ENCODE assay signal across 16 cellular contexts in genomic region chr3:136280961-136281360, GRCh38. TPM values are rescaled to one million over a fixed set of nuclear protein-coding genes. Genes with fewer than 3 reads are reported as not detected.
DNase-seq lines count a peak whose midpoint lies in the region; ATAC-seq, FAIRE-seq and TF ChIP-seq lines count a peak whose summit lies in the region.
"Had no signal": no experiment of that assay in that cellular context is flagged by ENCODE, and none has a peak within 500 bp of the region (broad histone marks: within the 10 kb centered on the region; RNA-seq: fewer than 3 reads in every experiment).

No MANE protein-coding gene starts in this region.

- DNase-seq in K562 (ENCODE audit: extremely low read depth in 1 of 4, low spot score in 3 of 4), result no peak
- DNase-seq in left kidney (ENCODE audit: low read depth, low spot score), result peak; percentile 9
- no peak for DNase-seq in SW 1271 (lab: John Stamatoyannopoulos, UW)
- no peak for DNase-seq in activated naive CD4-positive, alpha-beta T cell treated with anti-CD3 and anti-CD28 coated beads, Interleukin-2, amount 50 U/mL, for 72 hours (ENCODE audit: low spot score in 2 of 2)
- DNase-seq in putamen (ENCODE audit: low spot score), result no peak
- DNase-seq: ACHN; AML-193; Calu3; CD8-positive, alpha-beta T cell; DMS79 treated with DMSO at 0.1 percent for 48 hours; EL; GM23248 had no signal

- H3K27me3 ChIP-seq in K562 (ENCODE audit: control insufficient read depth in 2 of 2, insufficient read depth in 2 of 2, low read length in 2 of 2), result no peaks in the 10 kb centered on the region

- 95% methylated on average over 2 of the region's 2 CpGs for WGBS in K562 (ENCODE audit: insufficient coverage, low coverage, missing lambda C conversion rate)

- no peak for TF ChIP-seq RAD21 in K562 (CRISPR knock-in tag; conservative IDR thresholded peaks at IDR 0.05 in 1 of 2, IDR thresholded peaks at IDR 0.05 in 1 of 2)

- POLR2A ChIA-PET in HEK293 (lab: Yijun Ruan, JAX), result no interaction called here
- POLR2A ChIA-PET in K562 (lab: Yijun Ruan, JAX), result no interaction called here

- no TSS peak for BruUV-seq in K562 (replicated peaks; lab: Mats Ljungman, UMichigan)

- no peak overlapping the region for H3K4me2 ChIP-seq in K562 (ENCODE audit: insufficient read depth, low read length)

- peaks cover 38 to 41% of the 10 kb centered on the region in 2 donors for H3K36me3 Mint-ChIP-seq in activated naive CD4-positive, alpha-beta T cell treated with anti-CD3 and anti-CD28 coated beads, Interleukin-2, amount 50 U/mL, for 72 hours

- no peaks in the 10 kb centered on the region for H4K20me1 ChIP-seq in K562 (replicated peaks; ENCODE audit: control insufficient read depth, insufficient read depth, low read length)

- H3K9me3 ChIP-seq in HEK293 (ENCODE audit: control insufficient read depth, insufficient read depth, low read depth, low read length) (no peaks in the 10 kb centered on the region), K562 (replicated peaks; ENCODE audit: control insufficient read depth, insufficient read depth, low read depth, low read length) (peaks cover 4% of the 10 kb centered on the region)

- no peaks in the 10 kb centered on the region for H3K9me1 ChIP-seq in K562 (ENCODE audit: control insufficient read depth, insufficient read depth, low read length)

- no peak overlapping the region for H3K27ac Mint-ChIP-seq in activated naive CD4-positive, alpha-beta T cell treated with anti-CD3 and anti-CD28 coated beads, Interleukin-2, amount 50 U/mL, for 72 hours
- H3K27ac Mint-ChIP-seq: CD8-positive, alpha-beta T cell had no signal

- CTCF ChIA-PET in HEK293 (lab: Yijun Ruan, JAX), result interaction anchor here (0.6 to 0.7 kb wide), 2 partner anchors 83 to 286 kb away, joined by 3 read pairs; no protein-coding TSS in a partner anchor
- CTCF ChIA-PET in K562 (lab: Yijun Ruan, JAX; ENCODE audit: low intra/inter-chr PET ratio), result no interaction called here

- H3K9ac ChIP-seq in K562 (ENCODE audit: insufficient read depth in 1 of 2, low read depth in 2 of 2, low read length in 2 of 2), result no peak overlapping the region
- H3K9ac ChIP-seq: GM23248 had no signal

- TF ChIP-seq EP300 in K562 (IDR thresholded peaks at IDR 0.05; ENCODE audit: low read length), result no peak

- TF ChIP-seq POLR2A in K562 (conservative IDR thresholded peaks at IDR 0.05), result no peak

- H3K4me3 ChIP-seq in HEK293 (ENCODE audit: low read depth, low read length) (no peak overlapping the region), K562 (no peak overlapping the region)
- H3K4me3 ChIP-seq: GM12878, GM23248, HAP-1 had no signal

- peaks cover 49% of the 10 kb centered on the region for H3K79me2 ChIP-seq in K562 (ENCODE audit: control insufficient read depth, insufficient read depth, low read length)

- H3K36me3 ChIP-seq in HEK293 (ENCODE audit: control insufficient read depth in 2 of 2, insufficient read depth in 1 of 2, low read length in 2 of 2) (peaks cover 13 to 43% of the 10 kb centered on the region in 2 experiments), K562 (ENCODE audit: control insufficient read depth, insufficient read depth, low read length) (peaks cover 77% of the 10 kb centered on the region; the same call in 2 of the 3 replicates)

- no peak for ATAC-seq in K562
- ATAC-seq in activated naive CD4-positive, alpha-beta T cell treated with anti-CD3 and anti-CD28 coated beads, Interleukin-2, amount 50 U/mL, for 72 hours, result no peak
- ATAC-seq: CD8-positive, alpha-beta T cell; GM12878 had no signal

- in situ Hi-C loops in K562 (cut with MboI), result no loop called here

- intact Hi-C loops in K562 (cut with micrococcal nuclease), result no loop called here

- H3K27ac ChIP-seq in HEK293 (ENCODE audit: extremely low read depth, low read depth, low read length), result no peak overlapping the region
- H3K27ac ChIP-seq in K562 (ENCODE audit: extremely low read depth, low read depth, low read length), result no peak overlapping the region
- H3K27ac ChIP-seq: GM23248 had no signal

- H2AFZ ChIP-seq in K562 (ENCODE audit: low read depth, low read length), result no peak overlapping the region
- H2AFZ ChIP-seq: GM23248 had no signal

- no peaks in the 10 kb centered on the region for H3K4me1 ChIP-seq in HEK293 (ENCODE audit: control insufficient read depth, insufficient read depth, low read length)
- peaks cover 3 to 7% of the 10 kb centered on the region in 2 experiments; a peak in 1 of 5 replicates for H3K4me1 ChIP-seq in K562 (replicated peaks in 1 of 2; ENCODE audit: control insufficient read depth in 2 of 2, insufficient read depth in 2 of 2, low read length in 2 of 2)
- H3K4me1 ChIP-seq: HAP-1 had no signal

- no peak for FAIRE-seq in K562 (lab: Jason Lieb, UNC)
- FAIRE-seq: A204.1, GM12878 had no signal

- peaks cover 14 to 22% of the 10 kb centered on the region in 2 donors for H3K9me3 Mint-ChIP-seq in activated naive CD4-positive, alpha-beta T cell treated with anti-CD3 and anti-CD28 coated beads, Interleukin-2, amount 50 U/mL, for 72 hours

- TF ChIP-seq CTCF in HEK293 (tag by site-specific recombination; IDR thresholded peaks at IDR 0.05) (no peak), K562 (IDR thresholded peaks at IDR 0.05 in 2 of 3, conservative IDR thresholded peaks at IDR 0.05 in 1 of 3; ENCODE audit: insufficient read depth in 2 of 3, low read depth in 1 of 3, low read length in 3 of 3) (no peak)

TF ChIP-seq in HEK293, 187 proteins besides CTCF, POLR2A, EP300 and RAD21:
- TF ChIP-seq ZNF175 (tag by site-specific recombination; IDR thresholded peaks at IDR 0.05) (no peak), ZNF558 (tag by site-specific recombination; IDR thresholded peaks at IDR 0.05) (peak; percentile 99)

TF ChIP-seq in K562, 482 proteins besides CTCF, POLR2A, EP300 and RAD21:
- TF ChIP-seq ZNF280A (IDR thresholded peaks at IDR 0.05; ENCODE audit: low read depth, partially characterized antibody) (peak; percentile 63), ZBTB5 (IDR thresholded peaks at IDR 0.05) (no peak)

RNA-seq across cellular contexts. Expression of gene PCCB, which starts 30.8 kb away (rescaled TPM):
- 65.7 and 80.5 TPM in 2 replicates for total RNA-seq in K562 (2011; cell fraction: chromatin; rRNA removed; ENCODE audit: low replicate concordance)
- total RNA-seq in K562 (2011; cell fraction: nucleolus; rRNA removed), result 36.9 and 41.6 TPM in 2 replicates
- total RNA-seq in K562 (2011; cell fraction: nucleoplasm; rRNA removed), result 39.4 and 45.8 TPM in 2 replicates
- total RNA-seq in K562 (2014; rRNA removed) (98.2 and 105 TPM in 2 replicates), K562 (2014; rRNA removed; fragmentation: Illumina TruSeq; extraction: Trizol) (120 and 136 TPM in 2 replicates), K562 (2015; rRNA removed; fragmentation: Illumina TruSeq; extraction: Trizol) (88.0 and 90.8 TPM in 2 replicates), K562 (2021) (92.8 and 94.6 TPM in 2 replicates)
- polyA plus RNA-seq in K562 (2011; rRNA removed) (173 and 174 TPM in 2 replicates), K562 (2014; fragmentation: Illumina TruSeq; extraction: Trizol) (113 and 117 TPM in 2 replicates), K562 (2014; fragmentation: Nextera tagmentation; extraction: Ambion mirVana) (10 to 100 TPM; 69.5 to 83.7 TPM), K562 (2014; rRNA removed) (79.9 and 105 TPM in 2 replicates)
- polyA plus RNA-seq in K562 (2011; cell fraction: cytosol; rRNA removed), result 132 and 185 TPM in 2 replicates
- 52.5 and 74.8 TPM in 2 replicates for polyA plus RNA-seq in K562 (2011; cell fraction: nucleus; rRNA removed)
- polyA plus RNA-seq in K562 (2012), result 75.6 and 83.6 TPM in 2 replicates
- polyA minus RNA-seq in K562 (2011; rRNA and poly(A)+ RNA removed), result 212 and 254 TPM in 2 replicates
- 70.0 and 106 TPM in 2 replicates for polyA minus RNA-seq in K562 (2011; cell fraction: cytosol; rRNA and poly(A)+ RNA removed)
- 18.0 and 38.0 TPM in 2 replicates for polyA minus RNA-seq in K562 (2011; cell fraction: nucleus; rRNA and poly(A)+ RNA removed)
- total RNA-seq in activated naive CD4-positive, alpha-beta T cell treated with anti-CD3 and anti-CD28 coated beads, Interleukin-2, amount 50 U/mL, for 72 hours, result 10 to 100 TPM; 45.0 to 78.2 TPM
